In the genomic region with DNA sequence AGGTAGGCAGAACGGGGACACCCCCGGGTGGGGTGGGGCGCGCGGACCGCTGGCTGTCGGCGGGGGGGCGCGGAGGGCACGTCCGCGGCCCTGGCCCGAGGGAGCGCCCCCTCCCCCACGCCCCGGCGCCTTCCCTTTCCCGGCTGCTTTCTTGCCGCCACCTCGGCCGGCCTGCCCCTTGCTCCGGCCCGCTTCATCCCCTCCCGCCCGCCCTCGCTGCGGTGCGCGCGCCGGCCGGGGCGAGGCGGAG, we compare ENCODE assay signal across 8 cellular contexts. TPM values are rescaled to one million over a fixed set of nuclear protein-coding genes. Genes with fewer than 3 reads are reported as not detected.
DNase-seq lines count a peak whose midpoint lies in the region; ATAC-seq and TF ChIP-seq lines count a peak whose summit lies in the region.

No MANE protein-coding gene starts in this region.

- H3K36me3 ChIP-seq in OCI-LY7 (ENCODE audit: insufficient read depth, low read length) = no peaks in the 10 kb centered on the region; the same call in 1 of the 2 replicates
- no peaks in the 10 kb centered on the region for H3K36me3 ChIP-seq in esophagus muscularis mucosa
- H3K36me3 ChIP-seq in trophoblast cell (ENCODE audit: control insufficient read depth in 1 of 2, insufficient read depth in 2 of 2, low read length in 2 of 2) = no peaks in the 10 kb centered on the region

- H3K27ac ChIP-seq in OCI-LY7 (ENCODE audit: low read depth, low read length, poor library complexity, severe bottlenecking) (peak overlapping the region; percentile 81), esophagus muscularis mucosa (replicated peaks in 1 of 4) (peak overlapping the region; percentile 100), trophoblast cell (ENCODE audit: low read depth, low read length) (peak overlapping the region; percentile 90)

- H3K14ac ChIP-seq in trophoblast cell (ENCODE audit: low read length) = peak overlapping the region; percentile 96

- TF ChIP-seq POLR2A in esophagus muscularis mucosa (IDR thresholded peaks at IDR 0.05; ENCODE audit: low read depth) = no peak

- peak overlapping the region; percentile 6 for H2AK5ac ChIP-seq in trophoblast cell (ENCODE audit: low read length)

- DNase-seq in ACHN = peak; percentile 38
- DNase-seq in OCI-LY7 (ENCODE audit: low spot score) = no peak
- no peak for DNase-seq in esophagus muscularis mucosa (ENCODE audit: extremely low spot score)
- no peak for DNase-seq in trophoblast cell
- no peak for DNase-seq in activated CD4-positive, alpha-beta T cell treated with anti-CD3 and anti-CD28 coated beads, Interleukin-2, amount 50 U/mL, for 4 hours
- no peak for DNase-seq in NK-92 treated with Interleukin-12 subunit alpha and Interleukin-12 subunit beta, amount 100 ng/mL, for 24 hours (lab: John Stamatoyannopoulos, UW)

- peak overlapping the region; percentile 95 for H3K4ac ChIP-seq in trophoblast cell (ENCODE audit: low read depth, low read length)

- H3K23ac ChIP-seq in trophoblast cell (ENCODE audit: low read length) = no peak overlapping the region

- H3K4me1 ChIP-seq in OCI-LY7 (ENCODE audit: insufficient read depth, low read length, poor library complexity, severe bottlenecking) = peaks cover 36% of the 10 kb centered on the region
- peaks cover 31 to 47% (median 44%) of the 10 kb centered on the region in 4 donors for H3K4me1 ChIP-seq in esophagus muscularis mucosa
- H3K4me1 ChIP-seq in trophoblast cell (ENCODE audit: control insufficient read depth in 1 of 2, insufficient read depth in 2 of 2, low read length in 2 of 2) = peaks cover 6% of the 10 kb centered on the region in 2 experiments

- peak overlapping the region; percentile 97; the same call in 1 of the 2 replicates for H2AFZ ChIP-seq in OCI-LY7 (ENCODE audit: low read length)
- peak overlapping the region; percentile 21 for H2AFZ ChIP-seq in trophoblast cell (ENCODE audit: insufficient read depth, low read length, poor library complexity)

- peak overlapping the region; percentile 72 for H3K4me2 ChIP-seq in OCI-LY7 (ENCODE audit: low read length)
- no peak overlapping the region for H3K4me2 ChIP-seq in trophoblast cell (ENCODE audit: low read length)

- BruUV-seq in OCI-LY7 (replicated peaks; lab: Mats Ljungman, UMichigan) = no TSS peak

- no peak for TF ChIP-seq EP300 in esophagus muscularis mucosa (IDR thresholded peaks at IDR 0.05)

- in situ Hi-C loops in ACHN (cut with HindIII; ENCODE audit: low pct_ligation_motif_present, low pct_unique_long_range_greater_than_20kb, low sequenced_read_pairs) = no loop called here

- CTCF ChIA-PET in OCI-LY7 (lab: Charles Lee; ENCODE audit: unreplicated experiment) = interaction anchor here (0.5 to 1.1 kb wide), 2 partner anchors 606 to 1457 kb away, joined by 3 read pairs; no protein-coding TSS in a partner anchor

- H4K12ac ChIP-seq in trophoblast cell (ENCODE audit: low read depth, low read length) = peak overlapping the region; percentile 81

- peak overlapping the region; percentile 89 for H3K18ac ChIP-seq in trophoblast cell (ENCODE audit: low read length)

- peak overlapping the region; percentile 95 for H2BK5ac ChIP-seq in trophoblast cell (ENCODE audit: low read depth, low read length, poor library complexity)

- intact Hi-C loops in OCI-LY7 (cut with micrococcal nuclease; ENCODE audit: unreplicated experiment) = loop anchor here (2.0 to 5.0 kb wide), 3 partner anchors 299 to 577 kb away; a partner anchor contains a TSS
- intact Hi-C loops in esophagus muscularis mucosa (cut with DNase I) = loop anchor here (10.0 kb wide), 1 partner anchor 299 kb away; a partner anchor contains a TSS

- H3K4me3 ChIP-seq in OCI-LY7 (ENCODE audit: low read depth, low read length, poor library complexity, severe bottlenecking) (peak overlapping the region; percentile 99), esophagus muscularis mucosa (peak overlapping the region; percentile 76 to 95 (median 92)), trophoblast cell (ENCODE audit: low read depth, low read length) (peak overlapping the region; percentile 96)

- no peaks in the 10 kb centered on the region for H3K9me2 ChIP-seq in OCI-LY7 (ENCODE audit: insufficient read depth, low read length)

- no CpG with 5 or more reads among the region's 35 CpGs for WGBS in esophagus muscularis mucosa
- no CpG with 5 or more reads among the region's 35 CpGs for WGBS in trophoblast cell (ENCODE audit: extremely low coverage, insufficient coverage, insufficient read length)

- peaks cover 50% of the 10 kb centered on the region for H3K79me2 ChIP-seq in OCI-LY7 (ENCODE audit: insufficient read depth, low read depth, low read length)
- peaks cover 20% of the 10 kb centered on the region for H3K79me2 ChIP-seq in trophoblast cell (ENCODE audit: control insufficient read depth, insufficient read depth, low read length, poor library complexity)

- peak overlapping the region; percentile 98 for H4K91ac ChIP-seq in trophoblast cell (ENCODE audit: low read depth, low read length)

- no peak for TF ChIP-seq CTCF in OCI-LY7 (conservative IDR thresholded peaks at IDR 0.05; ENCODE audit: low read length)
- no peak for TF ChIP-seq CTCF in esophagus muscularis mucosa (IDR thresholded peaks at IDR 0.05)

- H3K9me3 ChIP-seq in OCI-LY7 (ENCODE audit: low read length) = peaks cover 5% of the 10 kb centered on the region
- no peaks in the 10 kb centered on the region for H3K9me3 ChIP-seq in esophagus muscularis mucosa
- H3K9me3 ChIP-seq in trophoblast cell (ENCODE audit: insufficient read depth, low read depth, low read length) = no peaks in the 10 kb centered on the region

- H2BK120ac ChIP-seq in trophoblast cell (ENCODE audit: insufficient read depth, low read length, poor library complexity) = peak overlapping the region; percentile 90

- peak overlapping the region; percentile 90 for H4K8ac ChIP-seq in trophoblast cell (ENCODE audit: low read depth, low read length)

- H2BK12ac ChIP-seq in trophoblast cell (ENCODE audit: low read length) = peak overlapping the region; percentile 4

- H4K20me1 ChIP-seq in OCI-LY7 (ENCODE audit: insufficient read depth, low read length) = peaks cover 42% of the 10 kb centered on the region

- peak; percentile 25 for ATAC-seq in GM19328 (IDR thresholded peaks at IDR 0.05; ENCODE audit: unreplicated experiment)
- no peak for ATAC-seq in activated CD4-positive, CD25-positive, alpha-beta regulatory T cell treated with anti-CD3 and anti-CD28 coated beads, Interleukin-2, amount 50 U/mL, for 24 hours

- POLR2A ChIA-PET in OCI-LY7 (lab: Charles Lee) = interaction anchor here (1.0 to 1.6 kb wide), 4 partner anchors 13 to 47 kb away, joined by 3 to 11 read pairs (median 3); no protein-coding TSS in a partner anchor

- H3K27me3 ChIP-seq in esophagus muscularis mucosa (no peaks in the 10 kb centered on the region), trophoblast cell (ENCODE audit: insufficient read depth, low read length) (no peaks in the 10 kb centered on the region)

- peaks cover 14% of the 10 kb centered on the region for H3K79me1 ChIP-seq in trophoblast cell (ENCODE audit: low read length)

- H3K9ac ChIP-seq in trophoblast cell (ENCODE audit: low read length) = peak overlapping the region; percentile 91

RNA-seq across cellular contexts. Expression of a gene that starts 0.4 kb away (rescaled TPM):
- 176 and 184 TPM in 2 replicates for total RNA-seq in OCI-LY7 (2014; rRNA removed; shearing (Covaris generic))
- total RNA-seq in OCI-LY7 (2022) = 139 and 151 TPM in 2 replicates
- total RNA-seq in esophagus muscularis mucosa = 100 to 1,000 TPM; 198 to 336 (median 260) TPM
- 181 and 185 TPM in 2 replicates for polyA plus RNA-seq in trophoblast cell (2013)

RNA-seq across cellular contexts. Expression of a gene that starts 28.5 kb away (rescaled TPM):
- not detected in 2 replicates for total RNA-seq in OCI-LY7 (2014; rRNA removed; shearing (Covaris generic))
- total RNA-seq in OCI-LY7 (2022) (not detected in 2 replicates), esophagus muscularis mucosa (1 to 10 TPM in 1 of 4 donors, under 1 TPM in 3; 0.26 to 1.0 (median 0.58) TPM)
- 1.1 and 1.4 TPM in 2 replicates for polyA plus RNA-seq in trophoblast cell (2013)
